11 cellular contexts compared by ENCODE assay signal in genomic region chr16:28063047-28063521, GRCh38. TPM values are rescaled to one million over a fixed set of nuclear protein-coding genes. Genes with fewer than 3 reads are reported as not detected.
A peak's percentile ranks its signal among the peaks of the same experiment; 100 is the strongest.
DNase-seq lines count a peak whose midpoint lies in the region; TF ChIP-seq lines count a peak whose summit lies in the region.
"Had no signal": no experiment of that assay in that cellular context is flagged by ENCODE, and none has a peak within 500 bp of the region (broad histone marks: within the 10 kb centered on the region; RNA-seq: fewer than 3 reads in every experiment).

No MANE protein-coding gene starts in this region.

- peak; percentile 32 for DNase-seq in EH (ENCODE audit: low read depth)
- DNase-seq in MG63 = peak; percentile 59
- peak; percentile 13 for DNase-seq in fibroblast of pulmonary artery (ENCODE audit: low read depth)
- DNase-seq in prostate gland (ENCODE audit: low spot score) = no peak
- DNase-seq in dedifferentiated amniotic fluid mesenchymal stem cell (ENCODE audit: extremely low spot score) = no peak
- DNase-seq in effector CD8-positive, alpha-beta T cell (lab: John Stamatoyannopoulos, UW) = no peak
- DNase-seq in NCI-H2107 treated with DMSO at 0.1 percent for 48 hours (lab: John Stamatoyannopoulos, UW; ENCODE audit: unreplicated experiment) = no peak
- DNase-seq in foreskin fibroblast = no peak
- DNase-seq: kidney glomerular epithelial cell, OCI-M1 had no signal

- H3K36me3 ChIP-seq in MG63 (no peaks in the 10 kb centered on the region), prostate gland (no peaks in the 10 kb centered on the region)

- H3K9me3 ChIP-seq in MG63 (no peaks in the 10 kb centered on the region), prostate gland (no peaks in the 10 kb centered on the region)

- H3K27me3 ChIP-seq in MG63 (peaks cover 14% of the 10 kb centered on the region), prostate gland (replicated peaks; ENCODE audit: insufficient read depth) (peaks cover 12% of the 10 kb centered on the region)

- H3K27ac ChIP-seq in prostate gland = no peak overlapping the region
- H3K27ac ChIP-seq: VCaP had no signal

- H3K4me1 ChIP-seq in prostate gland (replicated peaks) = no peaks in the 10 kb centered on the region

- H3K4me3 ChIP-seq in MG63 (peak overlapping the region; percentile 37; the same call in 1 of the 2 replicates), fibroblast of pulmonary artery (replicated peaks; ENCODE audit: low read depth, low read length) (no peak overlapping the region), prostate gland (peak overlapping the region; percentile 8 to 27), foreskin fibroblast (ENCODE audit: low read depth in 1 of 2, low read length in 2 of 2) (no peak overlapping the region)

- intact Hi-C loops in prostate gland (cut with DNase I) = no loop called here

- TF ChIP-seq POLR2A in prostate gland (IDR thresholded peaks at IDR 0.05) = no peak

- whole genome bisulfite sequencing in prostate gland = under 1% methylated on average over 47 of the region's 71 CpGs

- TF ChIP-seq CTCF in fibroblast of pulmonary artery (IDR thresholded peaks at IDR 0.05; ENCODE audit: low read length, missing control alignments) = no peak
- TF ChIP-seq CTCF in prostate gland (IDR thresholded peaks at IDR 0.05) = no peak
- TF ChIP-seq CTCF in foreskin fibroblast (IDR thresholded peaks at IDR 0.05; ENCODE audit: low read depth, low read length) = no peak

RNA-seq across cellular contexts. Expression of gene GSG1L, which starts 0.4 kb away (rescaled TPM):
- total RNA-seq in MG63 (2014; rRNA removed; shearing (Covaris generic); ENCODE audit: low replicate concordance) = 0.91 and 7.3 TPM in 2 replicates
- total RNA-seq in prostate gland = under 1 TPM in 1 of 2 donors, not detected in 1; 0.91 TPM

Comparison
In these comparisons a context has a peak if more than half of its experiments do, and no peak if none do; other contexts are left out.
1. DNase-seq: peak in EH (single experiment), MG63 (single experiment) and fibroblast of pulmonary artery (single experiment); none in prostate gland (single experiment), dedifferentiated amniotic fluid mesenchymal stem cell (single experiment), effector CD8-positive, alpha-beta T cell (single experiment), NCI-H2107 treated with DMSO at 0.1 percent for 48 hours (single experiment) and foreskin fibroblast (0 of 2).
2. H3K4me3 ChIP-seq: peak in MG63 (single experiment) and prostate gland (2 of 2); none in fibroblast of pulmonary artery (single experiment) and foreskin fibroblast (0 of 2).